Comparison of ENCODE assay signal across 10 cellular contexts in genomic region chr4:5206391-5206790, GRCh38.
DNase-seq lines count a peak whose midpoint lies in the region; ATAC-seq and TF ChIP-seq lines count a peak whose summit lies in the region.
"Had no signal": no experiment of that assay in that cellular context is flagged by ENCODE, and none has a peak within 500 bp of the region (broad histone marks: within the 10 kb centered on the region; RNA-seq: fewer than 3 reads in every experiment).

No MANE protein-coding gene starts in this region.

- intact Hi-C loops in psoas muscle (cut with DNase I), result no loop called here

- POLR2A ChIA-PET in activated CD4-positive, alpha-beta memory T cell treated with anti-CD3 and anti-CD28 coated beads, Interleukin-2, amount 10 ng/mL, durations not matched to agents 7 days and 5 days (lab: Charles Lee), result no interaction called here

- H3K9me3 Mint-ChIP-seq in activated CD4-positive, alpha-beta memory T cell treated with anti-CD3 and anti-CD28 coated beads, Interleukin-2, amount 10 ng/mL, durations not matched to agents 7 days and 5 days, result peaks cover 5% of the 10 kb centered on the region

- peak; percentile 90 for DNase-seq in GM04504 (ENCODE audit: low read depth)
- peak; percentile 8 for DNase-seq in OCI-M1 (lab: John Stamatoyannopoulos, UW)
- peak; percentile 55 for DNase-seq in fibroblast of pulmonary artery (ENCODE audit: low read depth)
- DNase-seq in psoas muscle, result peak; percentile 48 to 62
- DNase-seq in activated CD4-positive, alpha-beta memory T cell treated with anti-CD3 and anti-CD28 coated beads, Interleukin-2, amount 10 ng/mL, durations not matched to agents 7 days and 5 days, result no peak
- DNase-seq in SIG-M5 (lab: John Stamatoyannopoulos, UW), result no peak
- DNase-seq: NK-92 treated with Interleukin-12 subunit alpha and Interleukin-12 subunit beta, amount 100 ng/mL, for 24 hours had no signal

- H3K27ac Mint-ChIP-seq in activated CD4-positive, alpha-beta memory T cell treated with anti-CD3 and anti-CD28 coated beads, Interleukin-2, amount 10 ng/mL, durations not matched to agents 7 days and 5 days, result no peak overlapping the region

- H3K27me3 ChIP-seq in psoas muscle (ENCODE audit: insufficient read depth in 3 of 3, low read length in 2 of 3), result no peaks in the 10 kb centered on the region

- no peaks in the 10 kb centered on the region for H3K36me3 Mint-ChIP-seq in activated CD4-positive, alpha-beta memory T cell treated with anti-CD3 and anti-CD28 coated beads, Interleukin-2, amount 10 ng/mL, durations not matched to agents 7 days and 5 days (ENCODE audit: low read depth)

- CTCF ChIA-PET in activated CD4-positive, alpha-beta memory T cell treated with anti-CD3 and anti-CD28 coated beads, Interleukin-2, amount 10 ng/mL, durations not matched to agents 7 days and 5 days (lab: Charles Lee), result no interaction called here

- no peaks in the 10 kb centered on the region for H3K27me3 Mint-ChIP-seq in activated CD4-positive, alpha-beta memory T cell treated with anti-CD3 and anti-CD28 coated beads, Interleukin-2, amount 10 ng/mL, durations not matched to agents 7 days and 5 days

- no peaks in the 10 kb centered on the region for H3K36me3 ChIP-seq in psoas muscle (ENCODE audit: insufficient read depth in 1 of 2, low read depth in 1 of 2)

- H3K4me3 ChIP-seq in fibroblast of pulmonary artery (replicated peaks; ENCODE audit: low read depth, low read length) (no peak overlapping the region), psoas muscle (no peak overlapping the region)

- no peaks in the 10 kb centered on the region for H3K4me1 Mint-ChIP-seq in activated CD4-positive, alpha-beta memory T cell treated with anti-CD3 and anti-CD28 coated beads, Interleukin-2, amount 10 ng/mL, durations not matched to agents 7 days and 5 days

- 24 to 42% (median 32%) methylated on average over 9 of the region's 9 CpGs for WGBS in psoas muscle, 3 donors

- H3K27ac ChIP-seq in psoas muscle, result no peak overlapping the region

- peak in 2 of 4 donors; percentile 38 to 46 for ATAC-seq in psoas muscle
- ATAC-seq in GM21737 (IDR thresholded peaks at IDR 0.05; ENCODE audit: unreplicated experiment), result no peak
- no peak for ATAC-seq in HG03095 (IDR thresholded peaks at IDR 0.05; ENCODE audit: unreplicated experiment)
- ATAC-seq: esophagus mucosa had no signal

- no peaks in the 10 kb centered on the region for H3K9me3 ChIP-seq in psoas muscle

- TF ChIP-seq CTCF in fibroblast of pulmonary artery (IDR thresholded peaks at IDR 0.05; ENCODE audit: low read length, missing control alignments), result no peak
- no peak for TF ChIP-seq CTCF in psoas muscle (IDR thresholded peaks at IDR 0.05)

- H3K4me3 Mint-ChIP-seq in activated CD4-positive, alpha-beta memory T cell treated with anti-CD3 and anti-CD28 coated beads, Interleukin-2, amount 10 ng/mL, durations not matched to agents 7 days and 5 days, result no peak overlapping the region

- no peaks in the 10 kb centered on the region for H3K4me1 ChIP-seq in psoas muscle

Comparison
In these comparisons a context has a peak if more than half of its experiments do, and no peak if none do; other contexts are left out.
1. DNase-seq: peak in GM04504 (single experiment), OCI-M1 (single experiment), fibroblast of pulmonary artery (single experiment) and psoas muscle (2 of 2); none in activated CD4-positive, alpha-beta memory T cell treated with anti-CD3 and anti-CD28 coated beads, Interleukin-2, amount 10 ng/mL, durations not matched to agents 7 days and 5 days (single experiment) and SIG-M5 (single experiment).